13 cellular contexts compared by ENCODE assay signal in the genomic region with DNA sequence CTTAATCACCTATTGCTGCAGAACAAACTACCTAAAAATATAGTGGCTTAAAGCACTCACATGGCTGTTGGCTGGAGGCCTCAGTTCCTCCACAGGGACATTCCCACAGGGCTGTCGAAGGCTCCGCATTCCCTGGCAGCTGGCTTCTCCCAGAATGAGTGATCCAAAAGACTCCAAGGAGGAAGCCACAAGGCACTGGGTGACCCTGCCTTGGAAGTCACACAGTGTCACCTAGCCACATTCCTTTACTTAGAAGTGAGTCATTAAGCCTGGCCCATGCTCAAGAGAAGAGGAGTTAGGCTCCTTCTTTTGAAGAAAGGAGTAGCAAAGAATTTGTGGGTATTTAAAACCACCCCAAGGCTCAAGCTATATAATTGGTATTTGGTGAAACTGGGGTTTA.
DNase-seq lines count a peak whose midpoint lies in the region; ATAC-seq, FAIRE-seq and TF ChIP-seq lines count a peak whose summit lies in the region.
"Had no signal": no experiment of that assay in that cellular context is flagged by ENCODE, and none has a peak within 500 bp of the region (broad histone marks: within the 10 kb centered on the region; RNA-seq: fewer than 3 reads in every experiment).

No MANE protein-coding gene starts in this region.

- no peak for TF ChIP-seq POLR2A in stomach (IDR thresholded peaks at IDR 0.05)
- no peak for TF ChIP-seq POLR2A in GM12892 (IDR thresholded peaks at IDR 0.05; ENCODE audit: low read depth, low read length)

- H3K4me3 ChIP-seq in stomach: no peak overlapping the region
- H3K4me3 ChIP-seq in kidney (ENCODE audit: low read length in 2 of 2): no peak overlapping the region
- H3K4me3 ChIP-seq: MG63, tibial artery had no signal

- H3K36me3 ChIP-seq in stomach (no peaks in the 10 kb centered on the region), kidney (ENCODE audit: control insufficient read depth in 1 of 2, insufficient read depth in 2 of 2, low read length in 2 of 2) (no peaks in the 10 kb centered on the region)
- H3K36me3 ChIP-seq: MG63, tibial artery had no signal

- FAIRE-seq in kidney (lab: Jason Lieb, UNC): no peak
- no peak for FAIRE-seq in GM12892 (lab: Jason Lieb, UNC)

- TF ChIP-seq EP300 in stomach (IDR thresholded peaks at IDR 0.05): no peak

- peaks cover 0 to 9% (median 0%) of the 10 kb centered on the region in 4 donors for H3K4me1 ChIP-seq in stomach
- no peaks in the 10 kb centered on the region for H3K4me1 ChIP-seq in kidney (ENCODE audit: control insufficient read depth in 1 of 2, insufficient read depth in 1 of 2, low read depth in 1 of 2, low read length in 2 of 2)

- TF ChIP-seq CTCF in stomach (IDR thresholded peaks at IDR 0.05) (no peak), kidney (IDR thresholded peaks at IDR 0.05; ENCODE audit: borderline replicate concordance, extremely low read depth, insufficient read depth) (no peak)

- intact Hi-C loops in stomach (cut with DNase I; ENCODE audit: low total_unique reads): no loop called here
- intact Hi-C loops in kidney (cut with DNase I): no loop called here

- WGBS in stomach, 5 donors: 59 to 76% (median 67%) methylated on average over 2 of the region's 2 CpGs

- no peak overlapping the region for H3K9ac ChIP-seq in kidney (ENCODE audit: low read length in 2 of 2)

- H3K9me3 ChIP-seq in stomach: no peaks in the 10 kb centered on the region
- H3K9me3 ChIP-seq in kidney (ENCODE audit: control insufficient read depth in 1 of 2, low read length in 2 of 2): no peaks in the 10 kb centered on the region
- H3K9me3 ChIP-seq: MG63, tibial artery had no signal

- H3K27ac ChIP-seq in stomach (no peak overlapping the region), kidney (ENCODE audit: low read depth in 2 of 2, low read length in 2 of 2) (no peak overlapping the region)
- H3K27ac ChIP-seq: 22Rv1, tibial artery had no signal

- DNase-seq in DMS53 (lab: John Stamatoyannopoulos, UW) (peak; percentile 20), DMS53 treated with DMSO at 0.1 percent for 48 hours (lab: John Stamatoyannopoulos, UW; ENCODE audit: unreplicated experiment) (no peak), T1000 (lab: John Stamatoyannopoulos, UW) (peak; percentile 25), hepatic stellate cell (ENCODE audit: low spot score) (peak; percentile 72), stomach (peak; percentile 34), kidney (no peak), GM12892 (ENCODE audit: insufficient read length) (no peak)
- DNase-seq: DMS153; effector memory CD4-positive, alpha-beta T cell; MG63; tibial artery had no signal

- no peaks in the 10 kb centered on the region for H3K27me3 ChIP-seq in stomach
- H3K27me3 ChIP-seq: MG63, tibial artery had no signal

- ATAC-seq in HG02981 (IDR thresholded peaks at IDR 0.05; ENCODE audit: unreplicated experiment): no peak

Comparison
In these comparisons a context has a peak if more than half of its experiments do, and no peak if none do; other contexts are left out.
1. DNase-seq: peak in DMS53 (single experiment), T1000 (single experiment), hepatic stellate cell (single experiment) and stomach (single experiment); none in DMS53 treated with DMSO at 0.1 percent for 48 hours (single experiment), kidney (single experiment) and GM12892 (single experiment).